ENCODE assay signal across 19 cellular contexts in genomic region chr6:16594849-16595248, GRCh38.
A peak's percentile ranks its signal among the peaks of the same experiment; 100 is the strongest.
DNase-seq lines count a peak whose midpoint lies in the region; ATAC-seq and TF ChIP-seq lines count a peak whose summit lies in the region.
"Had no signal": no experiment of that assay in that cellular context is flagged by ENCODE, and none has a peak within 500 bp of the region (broad histone marks: within the 10 kb centered on the region; RNA-seq: fewer than 3 reads in every experiment).

No MANE protein-coding gene starts in this region.

- TF ChIP-seq CTCF in GM12865 (IDR thresholded peaks at IDR 0.05; ENCODE audit: insufficient read depth, low read depth, low read length, missing control alignments): no peak

- H3K9ac ChIP-seq in BLaER1: no peak overlapping the region
- H3K9ac ChIP-seq: KMS-11 had no signal

- no peaks in the 10 kb centered on the region for H3K36me3 ChIP-seq in BLaER1

- no peaks in the 10 kb centered on the region for H4K20me1 ChIP-seq in BLaER1

- H3K4me2 ChIP-seq in BLaER1: peak overlapping the region; percentile 76
- H3K4me2 ChIP-seq: KMS-11 had no signal

- H3K4me1 ChIP-seq in BLaER1: peaks cover 83% of the 10 kb centered on the region

- ATAC-seq in GM21423 (IDR thresholded peaks at IDR 0.05; ENCODE audit: unreplicated experiment): no peak
- ATAC-seq: PC-3 had no signal

- DNase-seq in GM12865 (ENCODE audit: low read depth) (peak; percentile 36), NOMO-1 treated with DMSO at 0.1 percent for 48 hours (lab: John Stamatoyannopoulos, UW; ENCODE audit: unreplicated experiment) (peak; percentile 77), renal cortical epithelial cell (ENCODE audit: low read depth) (peak; percentile 65), NCI-H2171 treated with DMSO at 0.1 percent for 48 hours (lab: John Stamatoyannopoulos, UW) (no peak), NCI-H1048 (lab: John Stamatoyannopoulos, UW) (no peak)
- DNase-seq: CD4-positive, CD25-positive, alpha-beta regulatory T cell; COR-L47; DMS 273 treated with DMSO at 0.1 percent for 48 hours; DND-41; NCI-H1092; NCI-H1436 treated with DMSO at 0.1 percent for 48 hours; NCI-H2081; PC-3; SIG-M5 had no signal

- H3K4me3 ChIP-seq in BLaER1 (no peak overlapping the region), GM12865 (ENCODE audit: low read depth, low read length) (no peak overlapping the region)

- no peaks in the 10 kb centered on the region for H3K27me3 ChIP-seq in BLaER1

- H3K27ac ChIP-seq in BLaER1: no peak overlapping the region
- H3K27ac ChIP-seq: HL-60, KMS-11, RWPE1 had no signal

- no peaks in the 10 kb centered on the region; the same call in 1 of the 2 replicates for H3K9me3 ChIP-seq in BLaER1

Comparison
In these comparisons a context has a peak if more than half of its experiments do, and no peak if none do; other contexts are left out.
1. DNase-seq: peak in GM12865 (single experiment), NOMO-1 treated with DMSO at 0.1 percent for 48 hours (single experiment) and renal cortical epithelial cell (single experiment); none in NCI-H2171 treated with DMSO at 0.1 percent for 48 hours (single experiment) and NCI-H1048 (single experiment).